In the genomic region with DNA sequence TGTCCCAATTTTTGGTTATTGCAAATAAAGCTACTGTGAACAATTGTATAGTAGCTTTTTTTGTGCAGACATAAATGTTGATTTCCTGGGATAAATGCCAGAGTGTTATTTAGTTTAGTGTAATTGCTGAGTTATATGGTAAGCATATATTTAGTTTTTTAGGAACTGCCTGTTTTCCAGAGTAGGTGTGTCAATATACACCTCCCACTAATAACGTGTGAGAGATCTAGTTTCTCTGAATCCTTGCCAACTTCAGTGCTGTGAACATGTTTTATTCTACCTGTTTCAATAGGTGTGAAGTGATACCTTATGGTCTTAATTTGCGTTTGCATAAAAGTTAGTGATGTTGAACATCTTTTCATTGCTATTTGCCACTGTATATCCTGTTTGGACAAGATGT, we compare ENCODE assay signal across 29 cellular contexts. TPM values are rescaled to one million over a fixed set of nuclear protein-coding genes. Genes with fewer than 3 reads are reported as not detected.
"Had no signal": no experiment of that assay in that cellular context is flagged by ENCODE, and none has a peak within 500 bp of the region (broad histone marks: within the 10 kb centered on the region; RNA-seq: fewer than 3 reads in every experiment).

No MANE protein-coding gene starts in this region.

- H3K36me3 ChIP-seq: ovary, right atrium auricular region, sigmoid colon, stomach, thoracic aorta had no signal

- H3K79me2 ChIP-seq: hepatocyte had no signal

- H3K36me3 Mint-ChIP-seq: natural killer cell had no signal

- H3K27ac Mint-ChIP-seq: natural killer cell had no signal

- H3K27ac ChIP-seq: dorsolateral prefrontal cortex, hepatocyte, ovary, right atrium auricular region, sigmoid colon, skin epidermis, stomach, thoracic aorta had no signal

- H3K27me3 ChIP-seq: ovary, right atrium auricular region had no signal

- H3K9me3 ChIP-seq: ovary, right atrium auricular region, sigmoid colon, stomach, thoracic aorta had no signal

- H3K9me3 Mint-ChIP-seq: natural killer cell, neural crest cell had no signal

- H3K4me3 Mint-ChIP-seq: natural killer cell, neural crest cell had no signal

- H3K4me1 ChIP-seq: right atrium auricular region had no signal

- DNase-seq: cortex of kidney; dorsolateral prefrontal cortex; effector CD8-positive, alpha-beta T cell; foreskin melanocyte; head of caudate nucleus; kidney; left cardiac atrium; left ventricle myocardium superior; mesendoderm; natural killer cell; nucleus accumbens; ovary; sigmoid colon; stimulated activated CD4-positive, alpha-beta T cell treated with anti-CD3 and anti-CD28 coated beads, Interleukin-2, amount 100 ng/mL, for 24 hours; stimulated activated CD4-positive, alpha-beta T cell treated with anti-CD3 and anti-CD28 coated beads, Interleukin-4, amount 100 ng/mL, for 4 hours; stimulated activated naive CD4-positive, alpha-beta T cell; stomach; substantia nigra; trophoblast cell had no signal

- ATAC-seq: left cardiac atrium, left ventricle myocardium superior, natural killer cell had no signal

- H2AFZ ChIP-seq: hepatocyte had no signal

- H3K4me1 Mint-ChIP-seq: neural crest cell had no signal

- H3K4me2 ChIP-seq: hepatocyte had no signal

- H3K4me3 ChIP-seq: dorsolateral prefrontal cortex, hepatocyte, ovary, right atrium auricular region, sigmoid colon, skin epidermis, stomach, thoracic aorta had no signal

RNA-seq across cellular contexts. Expression of a gene that starts 9.1 kb away (rescaled TPM):
- total RNA-seq: kidney, left cardiac atrium, left ventricle myocardium superior, lung microvascular endothelial cell, mononuclear cell, myocyte, natural killer cell, neural crest cell, ovary, posterior vena cava, right atrium auricular region, sigmoid colon, stomach, thoracic aorta, urinary bladder had no signal

RNA-seq across cellular contexts. Expression of a gene that starts 57.8 kb away (rescaled TPM):
- total RNA-seq: hepatocyte, mononuclear cell, myocyte, natural killer cell, neural crest cell, urinary bladder had no signal
